8 cellular contexts compared by ENCODE assay signal in the genomic region with DNA sequence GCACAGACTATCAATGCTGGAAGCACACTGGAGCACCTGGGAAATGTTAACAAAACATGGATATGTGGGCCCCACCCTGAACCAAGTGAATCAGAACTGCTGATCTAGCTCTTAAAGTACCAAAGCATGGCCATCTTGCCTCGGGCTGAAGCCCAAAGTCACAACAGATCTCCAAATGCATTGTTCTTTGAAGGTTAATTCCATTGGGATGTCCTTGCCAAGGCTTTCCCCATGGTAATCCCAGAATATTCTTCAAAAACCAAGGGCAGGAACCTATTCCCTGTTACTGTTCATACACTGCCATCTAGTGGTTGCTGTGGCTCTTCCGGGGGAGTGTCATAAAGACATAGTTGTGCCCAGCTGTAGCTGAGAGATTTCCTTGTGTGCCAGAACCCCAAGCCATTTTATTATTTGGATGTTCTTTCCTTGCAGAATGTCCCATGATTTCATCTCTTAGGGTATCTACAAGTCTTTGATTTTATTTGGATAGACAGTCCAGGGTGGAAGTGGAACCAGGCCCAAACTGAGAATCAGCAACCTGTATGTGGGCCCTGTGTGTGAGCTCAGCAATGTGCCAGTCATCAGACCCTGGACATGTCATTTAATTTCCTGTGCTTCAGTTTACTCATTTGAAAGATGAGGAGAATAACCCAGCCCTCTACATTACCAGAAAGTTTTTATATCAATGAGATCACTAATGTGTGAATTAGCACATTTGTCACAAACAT.
DNase-seq lines count a peak whose midpoint lies in the region; ATAC-seq, FAIRE-seq and TF ChIP-seq lines count a peak whose summit lies in the region.

No MANE protein-coding gene starts in this region.

- ATAC-seq in GM21619 (IDR thresholded peaks at IDR 0.05; ENCODE audit: unreplicated experiment) (peak; percentile 89), HepG2 (peak; percentile 95)

- TF ChIP-seq CTCF in OCI-LY3 (IDR thresholded peaks at IDR 0.05; ENCODE audit: low read depth, low read length) (peak; percentile 94), HepG2 (CRISPR knock-in tag; IDR thresholded peaks at IDR 0.05) (peak; percentile 90), transverse colon (IDR thresholded peaks at IDR 0.05) (peak; percentile 76 to 89 (median 80))

- no peak overlapping the region for H3K4me2 ChIP-seq in Karpas-422 (ENCODE audit: low read depth, low read length, poor library complexity, severe bottlenecking)
- H3K4me2 ChIP-seq in OCI-LY3 (ENCODE audit: low read length), result no peak overlapping the region
- H3K4me2 ChIP-seq in HepG2 (ENCODE audit: low read depth, low read length), result no peak overlapping the region

- peaks cover 0 to 6% (median 0%) of the 10 kb centered on the region in 8 donors for H3K9me3 Mint-ChIP-seq in CD4-positive, alpha-beta memory T cell

- H4K20me1 ChIP-seq in Karpas-422 (ENCODE audit: insufficient read depth, low read depth, low read length) (no peaks in the 10 kb centered on the region), OCI-LY3 (ENCODE audit: insufficient read depth, low read length) (no peaks in the 10 kb centered on the region), HepG2 (ENCODE audit: insufficient read depth, low read length) (no peaks in the 10 kb centered on the region)

- no peak overlapping the region for H3K4me3 ChIP-seq in Karpas-422 (ENCODE audit: low read length)
- H3K4me3 ChIP-seq in OCI-LY3 (ENCODE audit: low read length), result no peak overlapping the region
- H3K4me3 ChIP-seq in HepG2 (replicated peaks in 1 of 3; ENCODE audit: insufficient read depth in 1 of 3, low read depth in 2 of 3, low read length in 3 of 3), result no peak overlapping the region
- no peak overlapping the region for H3K4me3 ChIP-seq in transverse colon
- no peak overlapping the region for H3K4me3 ChIP-seq in CD4-positive, alpha-beta memory T cell (ENCODE audit: low read length in 2 of 2)

- H3K9ac ChIP-seq in Karpas-422 (ENCODE audit: low read length) (no peak overlapping the region), OCI-LY3 (ENCODE audit: low read length) (no peak overlapping the region), HepG2 (ENCODE audit: insufficient read depth, low read depth, low read length) (no peak overlapping the region)

- no peak overlapping the region for H3K27ac ChIP-seq in Karpas-422 (ENCODE audit: low read length)
- H3K27ac ChIP-seq in OCI-LY3 (ENCODE audit: low read length), result no peak overlapping the region
- no peak overlapping the region for H3K27ac ChIP-seq in HepG2 (ENCODE audit: extremely low read length, insufficient read depth, low read length)
- H3K27ac ChIP-seq in transverse colon, result no peak overlapping the region
- no peak overlapping the region for H3K27ac ChIP-seq in CD4-positive, alpha-beta memory T cell (ENCODE audit: low read depth, low read length)

- no peak overlapping the region for H3K4me3 Mint-ChIP-seq in CD4-positive, alpha-beta memory T cell

- H3K27ac Mint-ChIP-seq in CD4-positive, alpha-beta memory T cell, result no peak overlapping the region

- peak; percentile 94 for FAIRE-seq in HepG2 (lab: Jason Lieb, UNC)

- TF ChIP-seq RAD21 in HepG2 (CRISPR knock-in tag; IDR thresholded peaks at IDR 0.05), result peak; percentile 85

- H3K36me3 ChIP-seq in Karpas-422 (ENCODE audit: insufficient read depth, low read length) (no peaks in the 10 kb centered on the region), OCI-LY3 (replicated peaks; ENCODE audit: low read depth, low read length) (no peaks in the 10 kb centered on the region), HepG2 (replicated peaks in 1 of 2; ENCODE audit: control insufficient read depth in 1 of 2, insufficient read depth in 2 of 2, low read length in 2 of 2) (no peaks in the 10 kb centered on the region), transverse colon (no peaks in the 10 kb centered on the region)
- no peaks in the 10 kb centered on the region for H3K36me3 ChIP-seq in CD4-positive, alpha-beta memory T cell (ENCODE audit: insufficient read depth, low read length)

- no TSS peak for BruUV-seq in HepG2 (replicated peaks; lab: Mats Ljungman, UMichigan)

- H3K9me2 ChIP-seq in Karpas-422 (replicated peaks; ENCODE audit: insufficient read depth, low read length), result no peaks in the 10 kb centered on the region

- TF ChIP-seq EP300 in HepG2 (IDR thresholded peaks at IDR 0.05; ENCODE audit: low read depth in 2 of 2, low read length in 2 of 2) (no peak), HepG2 (CRISPR knock-in tag; IDR thresholded peaks at IDR 0.05; ENCODE audit: borderline replicate concordance) (no peak), transverse colon (IDR thresholded peaks at IDR 0.05; ENCODE audit: low read depth) (no peak)

- in situ Hi-C loops in HepG2 (cut with HindIII; ENCODE audit: extremely low pct_ligation_motif_present, low pct_unique_long_range_greater_than_20kb) (loop anchor here (5.0 to 25.0 kb wide), 3 partner anchors 284 to 1154 kb away; partner anchors contain the start of gene KLF4), transverse colon (cut with MboI; ENCODE audit: low pct_ligation_motif_present in 1 of 4, low pct_unique_long_range_greater_than_20kb in 1 of 4, low sequenced_read_pairs in 3 of 4) (loop anchor here (10.0 to 25.0 kb wide), 4 partner anchors 754 to 1104 kb away; no protein-coding TSS in a partner anchor)

- H3K9me3 ChIP-seq in Karpas-422 (ENCODE audit: low read length) (no peaks in the 10 kb centered on the region), OCI-LY3 (ENCODE audit: insufficient read depth, low read length) (no peaks in the 10 kb centered on the region), HepG2 (ENCODE audit: low read length) (no peaks in the 10 kb centered on the region), transverse colon (no peaks in the 10 kb centered on the region)
- H3K9me3 ChIP-seq in CD4-positive, alpha-beta memory T cell (ENCODE audit: control insufficient read depth in 1 of 2, low read length in 2 of 2), result no peaks in the 10 kb centered on the region

- no peaks in the 10 kb centered on the region for H3K79me2 ChIP-seq in Karpas-422 (ENCODE audit: low read length)
- no peaks in the 10 kb centered on the region for H3K79me2 ChIP-seq in OCI-LY3 (ENCODE audit: low read length)
- no peaks in the 10 kb centered on the region for H3K79me2 ChIP-seq in HepG2 (ENCODE audit: insufficient read depth, low read length)

- WGBS in HepG2 (ENCODE audit: low lambda C conversion rate), result 3% methylated on average over 2 of the region's 2 CpGs
- 12% methylated on average over 2 of the region's 2 CpGs; no CpG with 5 or more reads in 1 of the 2 donors for WGBS in transverse colon (ENCODE audit: low coverage in 1 of 2), 2 donors

- H3K36me3 Mint-ChIP-seq in CD4-positive, alpha-beta memory T cell, result no peaks in the 10 kb centered on the region

- H3K4me1 Mint-ChIP-seq in CD4-positive, alpha-beta memory T cell, result no peaks in the 10 kb centered on the region

- DNase-seq in GM03348 (ENCODE audit: low spot score), result peak; percentile 90
- DNase-seq in Karpas-422, result peak; percentile 85
- peak; percentile 95 for DNase-seq in dedifferentiated amniotic fluid mesenchymal stem cell (ENCODE audit: extremely low spot score)
- peak; percentile 76 for DNase-seq in HepG2 (ENCODE audit: low spot score)
- peak; percentile 59 for DNase-seq in transverse colon
- DNase-seq in CD4-positive, alpha-beta memory T cell, result no peak

- TF ChIP-seq POLR2A in HepG2 (IDR thresholded peaks at IDR 0.05; ENCODE audit: insufficient read depth in 1 of 2, low read depth in 2 of 2, low read length in 2 of 2), result no peak
- no peak for TF ChIP-seq POLR2A in transverse colon (IDR thresholded peaks at IDR 0.05)

- H3K4me1 ChIP-seq in Karpas-422 (ENCODE audit: low read length) (no peaks in the 10 kb centered on the region), OCI-LY3 (ENCODE audit: low read length) (no peaks in the 10 kb centered on the region), HepG2 (ENCODE audit: insufficient read depth, low read length) (peaks cover 18% of the 10 kb centered on the region), transverse colon (peaks cover 0 to 3% (median 1%) of the 10 kb centered on the region in 4 donors)
- H3K4me1 ChIP-seq in CD4-positive, alpha-beta memory T cell (ENCODE audit: insufficient read depth, low read length), result no peaks in the 10 kb centered on the region

- peaks cover 0 to 7% of the 10 kb centered on the region in 2 donors for H3K27me3 Mint-ChIP-seq in CD4-positive, alpha-beta memory T cell

- CTCF ChIA-PET in HepG2 (lab: Yijun Ruan, JAX; ENCODE audit: low intra/inter-chr PET ratio, low total read pairs), result interaction anchor here (1.3 to 2.2 kb wide), 5 partner anchors 150 to 1144 kb away, joined by 4 to 15 read pairs (median 7); no protein-coding TSS in a partner anchor
- CTCF ChIA-PET in CD4-positive, alpha-beta memory T cell (lab: Charles Lee; ENCODE audit: partially characterized antibody), result no interaction called here

- no peaks in the 10 kb centered on the region for H3K27me3 ChIP-seq in Karpas-422 (ENCODE audit: low read length)
- peaks cover 17% of the 10 kb centered on the region; the same call in 1 of the 2 replicates for H3K27me3 ChIP-seq in OCI-LY3 (ENCODE audit: low read depth, low read length)
- peaks cover 0 to 4% of the 10 kb centered on the region in 2 experiments; a peak in 1 of 5 replicates for H3K27me3 ChIP-seq in HepG2 (ENCODE audit: control insufficient read depth in 1 of 2, insufficient read depth in 2 of 2, low read length in 2 of 2)
- H3K27me3 ChIP-seq in transverse colon, result no peaks in the 10 kb centered on the region
- no peaks in the 10 kb centered on the region for H3K27me3 ChIP-seq in CD4-positive, alpha-beta memory T cell (ENCODE audit: insufficient read depth, low read length)

- POLR2A ChIA-PET in HepG2 (lab: Yijun Ruan, JAX), result no interaction called here
- POLR2A ChIA-PET in CD4-positive, alpha-beta memory T cell (lab: Charles Lee; ENCODE audit: partially characterized antibody), result no interaction called here

- no peak overlapping the region for H2AFZ ChIP-seq in Karpas-422 (ENCODE audit: low read length)
- 0 out of 2 replicates have a peak overlapping the region, but pooled peaks have one; percentile 71 for H2AFZ ChIP-seq in OCI-LY3 (ENCODE audit: low read depth, low read length)
- no peak overlapping the region for H2AFZ ChIP-seq in HepG2 (ENCODE audit: low read length)

- intact Hi-C loops in HepG2 (cut with micrococcal nuclease; ENCODE audit: unreplicated experiment), result loop anchor here (1.0 to 5.0 kb wide), 7 partner anchors 31 to 1144 kb away; no protein-coding TSS in a partner anchor
- intact Hi-C loops in transverse colon (cut with DNase I; ENCODE audit: low total_unique reads), result loop anchor here (5.0 kb wide), 2 partner anchors 1099 to 1139 kb away; no protein-coding TSS in a partner anchor
- intact Hi-C loops in CD4-positive, alpha-beta memory T cell (cut with micrococcal nuclease), result no loop called here

TF ChIP-seq in HepG2, 621 proteins besides CTCF, POLR2A, EP300 and RAD21 (continues in another document):
- TF ChIP-seq MXD3 (CRISPR knock-in tag; IDR thresholded peaks at IDR 0.05) (no peak), NFE2L2 (IDR thresholded peaks at IDR 0.05; ENCODE audit: low read length) (no peak)

Comparison
In these comparisons a context has a peak if more than half of its experiments do, and no peak if none do; other contexts are left out.
1. DNase-seq: peak in GM03348 (single experiment), Karpas-422 (single experiment), dedifferentiated amniotic fluid mesenchymal stem cell (single experiment), HepG2 (single experiment) and transverse colon (single experiment); none in CD4-positive, alpha-beta memory T cell (0 of 5).
2. Peak in every context shown above with its lines, with median percentiles within 50 percentile points of each other: CTCF ChIP-seq.